1 cellular context compared by ENCODE assay signal in genomic region chr6:41449399-41450245, GRCh38.
TF ChIP-seq lines count a peak whose summit lies in the region.

No MANE protein-coding gene starts in this region.

TF ChIP-seq in HepG2, 621 proteins besides CTCF, POLR2A, EP300 and RAD21 (continued from another document and continues in another):
- TF ChIP-seq TBL1XR1 (IDR thresholded peaks at IDR 0.05; ENCODE audit: borderline replicate concordance, low read length, partially characterized antibody) (peak; percentile 34), KDM5B (CRISPR knock-in tag; IDR thresholded peaks at IDR 0.05; ENCODE audit: borderline replicate concordance) (no peak), ZFX (CRISPR knock-in tag; IDR thresholded peaks at IDR 0.05; ENCODE audit: low read depth) (no peak; the same call in 1 of the 2 replicates), RXRA (CRISPR knock-in tag; IDR thresholded peaks at IDR 0.05) (peak; percentile 89), ZNF362 (CRISPR knock-in tag; IDR thresholded peaks at IDR 0.05; ENCODE audit: borderline replicate concordance) (no peak), EED (CRISPR knock-in tag; IDR thresholded peaks at IDR 0.05) (no peak), KAT8 (CRISPR knock-in tag; IDR thresholded peaks at IDR 0.05) (no peak), NFYC (CRISPR knock-in tag; IDR thresholded peaks at IDR 0.05) (no peak), E2F2 (CRISPR knock-in tag; IDR thresholded peaks at IDR 0.05; ENCODE audit: borderline replicate concordance) (no peak), ZNF775 (CRISPR knock-in tag; IDR thresholded peaks at IDR 0.05; ENCODE audit: borderline replicate concordance) (no peak), PBX3 (CRISPR knock-in tag; IDR thresholded peaks at IDR 0.05; ENCODE audit: borderline replicate concordance) (no peak), KLF12 (CRISPR knock-in tag; IDR thresholded peaks at IDR 0.05; ENCODE audit: borderline replicate concordance) (no peak), AHR (CRISPR knock-in tag; IDR thresholded peaks at IDR 0.05) (no peak), KLF6 (CRISPR knock-in tag; IDR thresholded peaks at IDR 0.05) (peak; percentile 70; the same call in 1 of the 2 replicates), PHF8 (CRISPR knock-in tag; IDR thresholded peaks at IDR 0.05) (no peak), ZBTB8A (CRISPR knock-in tag; IDR thresholded peaks at IDR 0.05; ENCODE audit: borderline replicate concordance, low read depth) (no peak), ARID5B (CRISPR knock-in tag; IDR thresholded peaks at IDR 0.05) (peak; percentile 84), ZNF589 (CRISPR knock-in tag; conservative IDR thresholded peaks at IDR 0.05) (no peak), RARA (CRISPR knock-in tag; IDR thresholded peaks at IDR 0.05) (peak; percentile 54), SOX6 (IDR thresholded peaks at IDR 0.05) (no peak), SOX6 (CRISPR knock-in tag; IDR thresholded peaks at IDR 0.05) (peak; percentile 58), ZBTB14 (CRISPR knock-in tag; IDR thresholded peaks at IDR 0.05) (no peak), MAX (IDR thresholded peaks at IDR 0.05) (peak; percentile 38; the same call in 1 of the 2 replicates), HMGXB4 (CRISPR knock-in tag; IDR thresholded peaks at IDR 0.05; ENCODE audit: borderline replicate concordance in 1 of 2, low read depth in 1 of 2) (no peak), JARID2 (CRISPR knock-in tag; IDR thresholded peaks at IDR 0.05; ENCODE audit: insufficient replicate concordance) (no peak), CSRNP1 (CRISPR knock-in tag; IDR thresholded peaks at IDR 0.05) (no peak), ZNF18 (CRISPR knock-in tag; IDR thresholded peaks at IDR 0.05; ENCODE audit: insufficient replicate concordance) (no peak), TEF (CRISPR knock-in tag; IDR thresholded peaks at IDR 0.05) (no peak), ZNF280B (CRISPR knock-in tag; IDR thresholded peaks at IDR 0.05; ENCODE audit: borderline replicate concordance) (no peak), ZNF614 (CRISPR knock-in tag; IDR thresholded peaks at IDR 0.05; ENCODE audit: borderline replicate concordance) (no peak), ZEB1 (IDR thresholded peaks at IDR 0.05; ENCODE audit: insufficient replicate concordance, low read depth) (no peak), ZBTB49 (CRISPR knock-in tag; IDR thresholded peaks at IDR 0.05; ENCODE audit: borderline replicate concordance) (no peak), HIC2 (CRISPR knock-in tag; IDR thresholded peaks at IDR 0.05; ENCODE audit: low read depth) (peak; percentile 86)
